ENCODE assay signal across 1 cellular context in genomic region chr1:40059292-40059959, GRCh38.
TF ChIP-seq lines count a peak whose summit lies in the region.

No MANE protein-coding gene starts in this region.

TF ChIP-seq in GM12878, 131 proteins besides CTCF, POLR2A, EP300 and RAD21 (continued from another document and continues in another):
- no peak for TF ChIP-seq BCLAF1 (IDR thresholded peaks at IDR 0.05)
- TF ChIP-seq SMARCA5 (IDR thresholded peaks at IDR 0.05) = no peak
- no peak for TF ChIP-seq ZZZ3 (IDR thresholded peaks at IDR 0.05; ENCODE audit: control insufficient read depth, insufficient read length, low read depth)
- no peak for TF ChIP-seq ZBED1 (IDR thresholded peaks at IDR 0.05; ENCODE audit: borderline replicate concordance)
- no peak for TF ChIP-seq JUND (IDR thresholded peaks at IDR 0.05; ENCODE audit: low read depth, low read length)
- TF ChIP-seq ZNF274 (IDR thresholded peaks at IDR 0.05; ENCODE audit: insufficient read depth, insufficient read length) = no peak
- peak; percentile 18; the same call in 1 of the 2 replicates for TF ChIP-seq BCL11A (IDR thresholded peaks at IDR 0.05; ENCODE audit: low read depth, low read length)
- TF ChIP-seq STAT1 (conservative IDR thresholded peaks at IDR 0.05) = no peak
- no peak for TF ChIP-seq BMI1 (IDR thresholded peaks at IDR 0.05; ENCODE audit: borderline replicate concordance)
- peak; percentile 80 for TF ChIP-seq YY1 (IDR thresholded peaks at IDR 0.05; ENCODE audit: low read depth, low read length)
- TF ChIP-seq SUPT20H (IDR thresholded peaks at IDR 0.05; ENCODE audit: borderline replicate concordance, control insufficient read depth, low read depth, low read length) = no peak
- TF ChIP-seq, protein P1, sequence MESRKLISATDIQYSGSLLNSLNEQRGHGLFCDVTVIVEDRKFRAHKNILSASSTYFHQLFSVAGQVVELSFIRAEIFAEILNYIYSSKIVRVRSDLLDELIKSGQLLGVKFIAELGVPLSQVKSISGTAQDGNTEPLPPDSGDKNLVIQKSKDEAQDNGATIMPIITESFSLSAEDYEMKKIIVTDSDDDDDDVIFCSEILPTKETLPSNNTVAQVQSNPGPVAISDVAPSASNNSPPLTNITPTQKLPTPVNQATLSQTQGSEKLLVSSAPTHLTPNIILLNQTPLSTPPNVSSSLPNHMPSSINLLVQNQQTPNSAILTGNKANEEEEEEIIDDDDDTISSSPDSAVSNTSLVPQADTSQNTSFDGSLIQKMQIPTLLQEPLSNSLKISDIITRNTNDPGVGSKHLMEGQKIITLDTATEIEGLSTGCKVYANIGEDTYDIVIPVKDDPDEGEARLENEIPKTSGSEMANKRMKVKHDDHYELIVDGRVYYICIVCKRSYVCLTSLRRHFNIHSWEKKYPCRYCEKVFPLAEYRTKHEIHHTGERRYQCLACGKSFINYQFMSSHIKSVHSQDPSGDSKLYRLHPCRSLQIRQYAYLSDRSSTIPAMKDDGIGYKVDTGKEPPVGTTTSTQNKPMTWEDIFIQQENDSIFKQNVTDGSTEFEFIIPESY (IDR thresholded peaks at IDR 0.05) = no peak
- TF ChIP-seq DPF2 (IDR thresholded peaks at IDR 0.05) = no peak
- TF ChIP-seq IRF3 (IDR thresholded peaks at IDR 0.05) = no peak
- no peak for TF ChIP-seq FOXM1 (IDR thresholded peaks at IDR 0.05; ENCODE audit: low read depth, low read length)
- peak; percentile 51 to 70; a peak in 1 of 4 replicates for TF ChIP-seq CEBPB (IDR thresholded peaks at IDR 0.05; ENCODE audit: borderline replicate concordance in 1 of 2, low read depth in 2 of 2, low read length in 2 of 2)
- no peak for TF ChIP-seq NRF1 (conservative IDR thresholded peaks at IDR 0.05; ENCODE audit: low read depth, low read length)
- TF ChIP-seq, protein P2, sequence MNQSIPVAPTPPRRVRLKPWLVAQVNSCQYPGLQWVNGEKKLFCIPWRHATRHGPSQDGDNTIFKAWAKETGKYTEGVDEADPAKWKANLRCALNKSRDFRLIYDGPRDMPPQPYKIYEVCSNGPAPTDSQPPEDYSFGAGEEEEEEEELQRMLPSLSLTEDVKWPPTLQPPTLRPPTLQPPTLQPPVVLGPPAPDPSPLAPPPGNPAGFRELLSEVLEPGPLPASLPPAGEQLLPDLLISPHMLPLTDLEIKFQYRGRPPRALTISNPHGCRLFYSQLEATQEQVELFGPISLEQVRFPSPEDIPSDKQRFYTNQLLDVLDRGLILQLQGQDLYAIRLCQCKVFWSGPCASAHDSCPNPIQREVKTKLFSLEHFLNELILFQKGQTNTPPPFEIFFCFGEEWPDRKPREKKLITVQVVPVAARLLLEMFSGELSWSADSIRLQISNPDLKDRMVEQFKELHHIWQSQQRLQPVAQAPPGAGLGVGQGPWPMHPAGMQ (IDR thresholded peaks at IDR 0.05; ENCODE audit: borderline replicate concordance) = no peak
- no peak for TF ChIP-seq IRF4 (IDR thresholded peaks at IDR 0.05; ENCODE audit: low read depth, low read length)
- no peak for TF ChIP-seq GABPA (IDR thresholded peaks at IDR 0.05; ENCODE audit: low read depth)
- TF ChIP-seq RAD51 (IDR thresholded peaks at IDR 0.05) = no peak
- no peak for TF ChIP-seq NFXL1 (IDR thresholded peaks at IDR 0.05; ENCODE audit: borderline replicate concordance)
- TF ChIP-seq REST (IDR thresholded peaks at IDR 0.05; ENCODE audit: low read depth, low read length) = no peak
- peak; percentile 34; the same call in 1 of the 2 replicates for TF ChIP-seq CREM (IDR thresholded peaks at IDR 0.05; ENCODE audit: low read depth)
- TF ChIP-seq NBN (IDR thresholded peaks at IDR 0.05) = no peak
- TF ChIP-seq NR2C2 (IDR thresholded peaks at IDR 0.05; ENCODE audit: borderline replicate concordance, control insufficient read depth, insufficient read length, low read depth) = no peak
- no peak for TF ChIP-seq RELA (IDR thresholded peaks at IDR 0.05; ENCODE audit: borderline replicate concordance, partially characterized antibody)
- no peak for TF ChIP-seq SUZ12 (IDR thresholded peaks at IDR 0.05; ENCODE audit: unreplicated experiment)
- peak; percentile 40; the same call in 1 of the 2 replicates for TF ChIP-seq ATF2 (IDR thresholded peaks at IDR 0.05; ENCODE audit: low read length)
- TF ChIP-seq NFYA (IDR thresholded peaks at IDR 0.05; ENCODE audit: borderline replicate concordance, low read depth, low read length) = no peak
- no peak for TF ChIP-seq HCFC1 (IDR thresholded peaks at IDR 0.05; ENCODE audit: low read length)
- TF ChIP-seq TAF1 (IDR thresholded peaks at IDR 0.05; ENCODE audit: borderline replicate concordance, low read depth, low read length) = no peak
- TF ChIP-seq MXI1 (IDR thresholded peaks at IDR 0.05; ENCODE audit: low read depth, low read length) = no peak
- no peak for TF ChIP-seq TARDBP (IDR thresholded peaks at IDR 0.05; ENCODE audit: borderline replicate concordance)
- TF ChIP-seq CBX5 (IDR thresholded peaks at IDR 0.05; ENCODE audit: low read depth) = no peak
- TF ChIP-seq IKZF2 (IDR thresholded peaks at IDR 0.05) = peak; percentile 42 to 43; a peak in 2 of 4 replicates
- no peak for TF ChIP-seq PML (IDR thresholded peaks at IDR 0.05; ENCODE audit: low read length)
- peak in 1 of 2 experiments; percentile 92; a peak in 1 of 4 replicates for TF ChIP-seq ETV6 (conservative IDR thresholded peaks at IDR 0.05 in 1 of 2, IDR thresholded peaks at IDR 0.05 in 1 of 2; ENCODE audit: borderline replicate concordance in 1 of 2, low read depth in 1 of 2)
- TF ChIP-seq SPI1 (IDR thresholded peaks at IDR 0.05; ENCODE audit: borderline replicate concordance, insufficient read depth, low read depth, low read length) = peak; percentile 37; the same call in 1 of the 2 replicates
- TF ChIP-seq TCF12 (IDR thresholded peaks at IDR 0.05; ENCODE audit: low read depth, low read length) = no peak
- no peak for TF ChIP-seq CHD2 (IDR thresholded peaks at IDR 0.05; ENCODE audit: borderline replicate concordance, low read depth, low read length)
- no peak for TF ChIP-seq CEBPZ (IDR thresholded peaks at IDR 0.05; ENCODE audit: low read depth, low read length)
- TF ChIP-seq ATF7 (IDR thresholded peaks at IDR 0.05; ENCODE audit: low read depth) = no peak; the same call in 1 of the 2 replicates
- TF ChIP-seq CHD4 (IDR thresholded peaks at IDR 0.05) = no peak
- TF ChIP-seq MLLT1 (IDR thresholded peaks at IDR 0.05) = no peak
- TF ChIP-seq TCF7 (IDR thresholded peaks at IDR 0.05; ENCODE audit: borderline replicate concordance) = no peak
- TF ChIP-seq SMC3 (IDR thresholded peaks at IDR 0.05; ENCODE audit: borderline replicate concordance, low read length) = no peak
- TF ChIP-seq ZNF207 (IDR thresholded peaks at IDR 0.05; ENCODE audit: borderline replicate concordance) = no peak
- TF ChIP-seq STAT3 (IDR thresholded peaks at IDR 0.05; ENCODE audit: low read depth, low read length) = no peak
